ENCODE assay signal across 9 cellular contexts in genomic region chrX:139739138-139739537, GRCh38. TPM values are rescaled to one million over a fixed set of nuclear protein-coding genes. Genes with fewer than 3 reads are reported as not detected.
A peak's percentile ranks its signal among the peaks of the same experiment; 100 is the strongest.
DNase-seq lines count a peak whose midpoint lies in the region; ATAC-seq and TF ChIP-seq lines count a peak whose summit lies in the region.
"Had no signal": no experiment of that assay in that cellular context is flagged by ENCODE, and none has a peak within 500 bp of the region (broad histone marks: within the 10 kb centered on the region; RNA-seq: fewer than 3 reads in every experiment).

No MANE protein-coding gene starts in this region.

- 56 to 79% (median 66%) methylated on average over 2 of the region's 2 CpGs for WGBS in adrenal gland, 4 donors

- no peak overlapping the region for H3K27ac ChIP-seq in adrenal gland
- H3K27ac ChIP-seq: right atrium auricular region had no signal

- no peak for TF ChIP-seq POLR2A in adrenal gland (IDR thresholded peaks at IDR 0.05)

- no peaks in the 10 kb centered on the region for H3K4me1 ChIP-seq in adrenal gland (replicated peaks in 1 of 2)
- H3K4me1 ChIP-seq: right atrium auricular region had no signal

- H3K27ac Mint-ChIP-seq in immature natural killer cell, result peak overlapping the region; percentile 77 to 87 (median 84)

- peaks cover 40 to 51% of the 10 kb centered on the region in 2 donors for H3K4me1 Mint-ChIP-seq in immature natural killer cell

- TF ChIP-seq CTCF in adrenal gland (IDR thresholded peaks at IDR 0.05), result no peak

- ATAC-seq in GM18861 (IDR thresholded peaks at IDR 0.05; ENCODE audit: unreplicated experiment), result peak; percentile 89

- no peak overlapping the region for H3K4me3 ChIP-seq in adrenal gland
- H3K4me3 ChIP-seq: right atrium auricular region had no signal

- DNase-seq in HCEC 1CT (peak; percentile 57), MV-4-11 (lab: John Stamatoyannopoulos, UW) (peak; percentile 63), immature natural killer cell (peak; percentile 68 to 72 (median 72)), inferior parietal cortex (ENCODE audit: extremely low spot score) (no peak), adrenal gland (no peak)
- DNase-seq in central memory CD4-positive, alpha-beta T cell, result no peak
- no peak for DNase-seq in activated CD4-positive, CD25-positive, alpha-beta regulatory T cell (lab: John Stamatoyannopoulos, UW)

- H3K27me3 ChIP-seq in adrenal gland, result no peaks in the 10 kb centered on the region

- H3K9me3 Mint-ChIP-seq in immature natural killer cell, result no peaks in the 10 kb centered on the region

- peaks cover 9 to 13% (median 12%) of the 10 kb centered on the region in 3 donors for H3K36me3 Mint-ChIP-seq in immature natural killer cell

- H3K4me3 Mint-ChIP-seq in immature natural killer cell, result peak overlapping the region; percentile 28 to 76 (median 64)

- intact Hi-C loops in adrenal gland (cut with DNase I), result no loop called here

- H3K36me3 ChIP-seq in adrenal gland (replicated peaks in 1 of 2), result no peaks in the 10 kb centered on the region
- H3K36me3 ChIP-seq: right atrium auricular region had no signal

- H3K27me3 Mint-ChIP-seq in immature natural killer cell (ENCODE audit: low read depth in 3 of 3), result peaks cover 0 to 8% (median 3%) of the 10 kb centered on the region in 3 donors

- H3K9me3 ChIP-seq in adrenal gland (replicated peaks in 1 of 3), result no peaks in the 10 kb centered on the region
- H3K9me3 ChIP-seq: right atrium auricular region had no signal

RNA-seq across cellular contexts. Expression of gene MCF2, which starts 31.2 kb away (rescaled TPM):
- polyA plus RNA-seq in immature natural killer cell (1 to 10 TPM in 1 of 3 donors, under 1 TPM in 1, not detected in 1; 0.20 to 1.3 TPM), adrenal gland (10 to 100 TPM in 2 of 3 donors, 1 to 10 TPM in 1; 9.7 to 29.8 (median 17.9) TPM)
- 10 to 100 TPM in 7 of 8 donors, 1 to 10 TPM in 1; 7.1 to 55.6 (median 28.2) TPM for total RNA-seq in adrenal gland

Comparison
In these comparisons a context has a peak if more than half of its experiments do, and no peak if none do; other contexts are left out.
1. DNase-seq: peak in HCEC 1CT (single experiment), MV-4-11 (single experiment) and immature natural killer cell (3 of 3); none in central memory CD4-positive, alpha-beta T cell (single experiment), activated CD4-positive, CD25-positive, alpha-beta regulatory T cell (0 of 4), inferior parietal cortex (single experiment) and adrenal gland (0 of 7).
2. RNA of gene MCF2, which starts 31.2 kb away (polyA plus RNA-seq): 9.7 to 29.8 TPM in adrenal gland; 0.20 to 1.3 TPM in immature natural killer cell; every median in the first group is over 4 times any median in the second.